Comparison of ENCODE assay signal across 27 cellular contexts in genomic region chr6:4274382-4275082, GRCh38.
DNase-seq lines count a peak whose midpoint lies in the region; ATAC-seq and TF ChIP-seq lines count a peak whose summit lies in the region.
"Had no signal": no experiment of that assay in that cellular context is flagged by ENCODE, and none has a peak within 500 bp of the region (broad histone marks: within the 10 kb centered on the region; RNA-seq: fewer than 3 reads in every experiment).

No MANE protein-coding gene starts in this region.

- no peak overlapping the region for H3K18ac ChIP-seq in IMR-90 (ENCODE audit: low read depth, low read length)

- H3K79me1 ChIP-seq in IMR-90 (ENCODE audit: low read depth in 1 of 2, low read length in 2 of 2), result no peaks in the 10 kb centered on the region

- no peaks in the 10 kb centered on the region for H3K36me3 ChIP-seq in IMR-90 (ENCODE audit: control insufficient read depth, insufficient read depth, low read length)
- H3K36me3 ChIP-seq: suprapubic skin, vagina had no signal

- TF ChIP-seq RAD21 in IMR-90 (IDR thresholded peaks at IDR 0.05; ENCODE audit: low read length), result no peak

- no peak overlapping the region for H2AK5ac ChIP-seq in IMR-90 (ENCODE audit: low read depth, low read length)

- peaks cover 4% of the 10 kb centered on the region; the same call in 1 of the 2 replicates for H3K27me3 ChIP-seq in IMR-90 (ENCODE audit: control insufficient read depth, insufficient read depth, low read length)
- H3K27me3 ChIP-seq: body of pancreas, hepatocyte, suprapubic skin, vagina had no signal

- H3K14ac ChIP-seq in IMR-90 (replicated peaks; ENCODE audit: low read depth, low read length), result no peak overlapping the region

- H3K9ac ChIP-seq in IMR-90 (ENCODE audit: low read depth, low read length), result no peak overlapping the region

- no peak overlapping the region for H3K4me3 ChIP-seq in IMR-90 (ENCODE audit: insufficient read depth, low read depth, low read length)
- H3K4me3 ChIP-seq: body of pancreas, GM12878, hepatocyte, suprapubic skin, vagina had no signal

- no peak overlapping the region for H3K27ac ChIP-seq in IMR-90 (ENCODE audit: insufficient read depth, low read length)
- H3K27ac ChIP-seq: body of pancreas, hepatocyte, RWPE1, suprapubic skin, vagina had no signal

- H4K20me1 ChIP-seq in IMR-90 (ENCODE audit: insufficient read depth, low read length), result no peaks in the 10 kb centered on the region

- H2BK120ac ChIP-seq in IMR-90 (ENCODE audit: low read depth, low read length), result no peak overlapping the region

- in situ Hi-C loops in IMR-90 (cut with MboI; ENCODE audit: low sequenced_read_pairs), result no loop called here

- H3K36me3 Mint-ChIP-seq in progenitor cell of endocrine pancreas (ENCODE audit: insufficient read depth), result peaks cover 2% of the 10 kb centered on the region
- H3K36me3 Mint-ChIP-seq in naive thymus-derived CD8-positive, alpha-beta T cell, result no peaks in the 10 kb centered on the region
- H3K36me3 Mint-ChIP-seq: activated naive CD8-positive, alpha-beta T cell treated with anti-CD3 and anti-CD28 coated beads, Interleukin-2, amount 10 ng/mL, durations not matched to agents 7 days and 5 days; CD14-positive monocyte; stimulated activated naive B cell treated with anti-CD40 and anti-IgM and Interleukin-4, amounts not matched to agents 10 μg/mL and 1 μg/mL and 100 μg/mL, for 72 hours had no signal

- H2AK9ac ChIP-seq in IMR-90 (replicated peaks; ENCODE audit: low read depth, low read length, poor library complexity), result no peak overlapping the region

- TF ChIP-seq POLR2A in IMR-90 (IDR thresholded peaks at IDR 0.05; ENCODE audit: low read depth, low read length) (no peak), erythroblast (IDR thresholded peaks at IDR 0.05; ENCODE audit: low read length) (no peak)

- dilution Hi-C loops in IMR-90 (cut with HindIII; ENCODE audit: low sequenced_read_pairs, unreplicated experiment), result no loop called here

- no peak overlapping the region for H3K56ac ChIP-seq in IMR-90 (ENCODE audit: extremely low read depth, insufficient read depth, low read length)

- POLR2A ChIA-PET in IMR-90 (lab: Charles Lee; ENCODE audit: unreplicated experiment), result no interaction called here
- POLR2A ChIA-PET in naive thymus-derived CD8-positive, alpha-beta T cell (lab: Charles Lee), result no interaction called here

- H3K23ac ChIP-seq in IMR-90 (ENCODE audit: low read depth, low read length), result no peak overlapping the region

- H3K4ac ChIP-seq in IMR-90 (ENCODE audit: low read depth, low read length), result no peak overlapping the region

- H3K4me3 Mint-ChIP-seq in progenitor cell of endocrine pancreas (ENCODE audit: low read depth), result no peak overlapping the region
- no peak overlapping the region for H3K4me3 Mint-ChIP-seq in naive thymus-derived CD8-positive, alpha-beta T cell
- H3K4me3 Mint-ChIP-seq: activated CD4-positive, alpha-beta T cell treated with anti-CD3 and anti-CD28 coated beads for 36 hours; activated naive CD8-positive, alpha-beta T cell treated with anti-CD3 and anti-CD28 coated beads, Interleukin-2, amount 10 ng/mL, durations not matched to agents 7 days and 5 days; activated T-cell treated with anti-CD3 and anti-CD28 coated beads, Interleukin-2, amount 50 U/mL, for 24 hours; CD14-positive monocyte; stimulated activated naive B cell treated with anti-CD40 and anti-IgM and Interleukin-4, amounts not matched to agents 10 μg/mL and 1 μg/mL and 100 μg/mL, for 72 hours had no signal

- H4K91ac ChIP-seq in IMR-90 (ENCODE audit: insufficient read depth, low read depth, low read length), result no peak overlapping the region

- TF ChIP-seq CTCF in IMR-90 (conservative IDR thresholded peaks at IDR 0.05; ENCODE audit: low read depth, low read length) (no peak), progenitor cell of endocrine pancreas (IDR thresholded peaks at IDR 0.05; ENCODE audit: unreplicated experiment) (no peak)

- H3K27me3 Mint-ChIP-seq in progenitor cell of endocrine pancreas, result no peaks in the 10 kb centered on the region
- H3K27me3 Mint-ChIP-seq in naive thymus-derived CD8-positive, alpha-beta T cell, result peaks cover 0 to 12% (median under 1%) of the 10 kb centered on the region in 5 donors

- H3K9me1 ChIP-seq in IMR-90 (ENCODE audit: insufficient read depth, low read length), result no peaks in the 10 kb centered on the region

- H3K9me3 ChIP-seq in IMR-90 (ENCODE audit: control insufficient read depth, insufficient read depth, low read length), result no peaks in the 10 kb centered on the region
- H3K9me3 ChIP-seq: body of pancreas, suprapubic skin, vagina had no signal

- H3K9me3 Mint-ChIP-seq in progenitor cell of endocrine pancreas (ENCODE audit: low read depth), result peaks cover 13% of the 10 kb centered on the region
- no peaks in the 10 kb centered on the region for H3K9me3 Mint-ChIP-seq in naive thymus-derived CD8-positive, alpha-beta T cell
- H3K9me3 Mint-ChIP-seq: activated naive CD8-positive, alpha-beta T cell treated with anti-CD3 and anti-CD28 coated beads, Interleukin-2, amount 10 ng/mL, durations not matched to agents 7 days and 5 days; activated T-cell treated with anti-CD3 and anti-CD28 coated beads, Interleukin-2, amount 50 U/mL, for 24 hours had no signal

- H2AFZ ChIP-seq in IMR-90 (replicated peaks; ENCODE audit: low read length, poor library complexity), result no peak overlapping the region
- H2AFZ ChIP-seq: hepatocyte had no signal

- H4K8ac ChIP-seq in IMR-90 (ENCODE audit: low read depth in 2 of 2, low read length in 2 of 2), result no peak overlapping the region

- peak; percentile 35 for DNase-seq in IMR-90
- DNase-seq in amniotic epithelial cell (ENCODE audit: low read depth), result peak; percentile 75
- DNase-seq in erythroblast (lab: John Stamatoyannopoulos, UW), result peak; percentile 86 to 90
- DNase-seq in progenitor cell of endocrine pancreas (ENCODE audit: low spot score, unreplicated experiment), result no peak
- no peak for DNase-seq in naive thymus-derived CD8-positive, alpha-beta T cell
- no peak for DNase-seq in NCI-H2081 (lab: John Stamatoyannopoulos, UW)
- DNase-seq: activated CD4-positive, alpha-beta T cell treated with anti-CD3 and anti-CD28 coated beads for 36 hours; activated gamma-delta T cell; activated naive CD8-positive, alpha-beta T cell treated with anti-CD3 and anti-CD28 coated beads, Interleukin-2, amount 10 ng/mL, durations not matched to agents 7 days and 5 days; activated T-cell treated with anti-CD3 and anti-CD28 coated beads, Interleukin-2, amount 50 U/mL, for 24 hours; body of pancreas; effector CD8-positive, alpha-beta T cell; left colon; NCI-H1105 treated with DMSO at 0.1 percent for 48 hours; NCI-H446 treated with DMSO at 0.1 percent for 48 hours; NCI-H82; stimulated activated CD4-positive, alpha-beta T cell treated with anti-CD3 and anti-CD28 coated beads, Interleukin-15, amount 100 ng/mL, for 24 hours; stimulated activated naive B cell treated with anti-CD40 and anti-IgM and Interleukin-4, amounts not matched to agents 10 μg/mL and 1 μg/mL and 100 μg/mL, for 72 hours; T-helper 1 cell had no signal

- intact Hi-C loops in IMR-90 (cut with micrococcal nuclease), result no loop called here

- H2BK20ac ChIP-seq in IMR-90 (ENCODE audit: low read depth, low read length), result no peak overlapping the region

- H4K5ac ChIP-seq in IMR-90 (ENCODE audit: low read depth, low read length), result no peak overlapping the region

- CTCF ChIA-PET in IMR-90 (lab: Yijun Ruan, JAX), result interaction anchor here (0.6 kb wide), 1 partner anchor 120 kb away, joined by 3 read pairs; no protein-coding TSS in a partner anchor

- ATAC-seq in IMR-90 (ENCODE audit: low read depth) (no peak), GM19397 (IDR thresholded peaks at IDR 0.05; ENCODE audit: unreplicated experiment) (no peak), HG02759 (IDR thresholded peaks at IDR 0.05; ENCODE audit: unreplicated experiment) (no peak)
- no peak for ATAC-seq in naive thymus-derived CD8-positive, alpha-beta T cell
- ATAC-seq: activated CD4-positive, alpha-beta T cell treated with anti-CD3 and anti-CD28 coated beads for 36 hours; body of pancreas; GM12878; left colon; stimulated activated naive B cell treated with anti-CD40 and anti-IgM and Interleukin-4, amounts not matched to agents 10 μg/mL and 1 μg/mL and 100 μg/mL, for 72 hours had no signal

- no peak overlapping the region for H2BK5ac ChIP-seq in IMR-90 (ENCODE audit: low read depth, low read length, poor library complexity, severe bottlenecking)

- no TSS peak for BruUV-seq in IMR-90 (replicated peaks; lab: Mats Ljungman, UMichigan)

- no peak overlapping the region for H3K4me2 ChIP-seq in IMR-90 (ENCODE audit: low read depth, low read length)
- H3K4me2 ChIP-seq: hepatocyte had no signal

- H2BK15ac ChIP-seq in IMR-90 (ENCODE audit: low read depth, low read length), result no peak overlapping the region

- H3K27ac Mint-ChIP-seq in progenitor cell of endocrine pancreas, result peak overlapping the region; percentile 93
- no peak overlapping the region for H3K27ac Mint-ChIP-seq in naive thymus-derived CD8-positive, alpha-beta T cell
- H3K27ac Mint-ChIP-seq: activated CD4-positive, alpha-beta T cell treated with anti-CD3 and anti-CD28 coated beads for 36 hours; activated naive CD8-positive, alpha-beta T cell treated with anti-CD3 and anti-CD28 coated beads, Interleukin-2, amount 10 ng/mL, durations not matched to agents 7 days and 5 days; activated T-cell treated with anti-CD3 and anti-CD28 coated beads, Interleukin-2, amount 50 U/mL, for 24 hours; CD14-positive monocyte; stimulated activated naive B cell treated with anti-CD40 and anti-IgM and Interleukin-4, amounts not matched to agents 10 μg/mL and 1 μg/mL and 100 μg/mL, for 72 hours had no signal

- no peaks in the 10 kb centered on the region; the same call in 1 of the 2 replicates for H3K4me1 ChIP-seq in IMR-90 (ENCODE audit: control insufficient read depth, insufficient read depth, low read length)
- H3K4me1 ChIP-seq: body of pancreas, vagina had no signal

- no CpG with 5 or more reads among the region's 2 CpGs for WGBS in IMR-90 (ENCODE audit: extremely low coverage in 2 of 2, insufficient read length in 1 of 2), 2 experiments

- peaks cover 28% of the 10 kb centered on the region for H3K4me1 Mint-ChIP-seq in progenitor cell of endocrine pancreas (ENCODE audit: low read depth)
- H3K4me1 Mint-ChIP-seq in naive thymus-derived CD8-positive, alpha-beta T cell, result no peaks in the 10 kb centered on the region
- H3K4me1 Mint-ChIP-seq: activated CD4-positive, alpha-beta T cell treated with anti-CD3 and anti-CD28 coated beads for 36 hours; activated naive CD8-positive, alpha-beta T cell treated with anti-CD3 and anti-CD28 coated beads, Interleukin-2, amount 10 ng/mL, durations not matched to agents 7 days and 5 days; CD14-positive monocyte; stimulated activated naive B cell treated with anti-CD40 and anti-IgM and Interleukin-4, amounts not matched to agents 10 μg/mL and 1 μg/mL and 100 μg/mL, for 72 hours had no signal

TF ChIP-seq in IMR-90, 13 proteins besides CTCF, POLR2A, EP300 and RAD21 (continues in another document):
- TF ChIP-seq MAFK (IDR thresholded peaks at IDR 0.05; ENCODE audit: low read depth, low read length) (no peak), NFE2L2 (IDR thresholded peaks at IDR 0.05; ENCODE audit: low read depth, low read length) (no peak)

Comparison
In these comparisons a context has a peak if more than half of its experiments do, and no peak if none do; other contexts are left out.
1. DNase-seq: peak in IMR-90 (single experiment), amniotic epithelial cell (single experiment) and erythroblast (2 of 2); none in progenitor cell of endocrine pancreas (single experiment), naive thymus-derived CD8-positive, alpha-beta T cell (0 of 10) and NCI-H2081 (0 of 2).